Comparison of ENCODE assay signal across 8 cellular contexts in genomic region chr1:162799995-162800830, GRCh38. TPM values are rescaled to one million over a fixed set of nuclear protein-coding genes. Genes with fewer than 3 reads are reported as not detected.
DNase-seq lines count a peak whose midpoint lies in the region; ATAC-seq and TF ChIP-seq lines count a peak whose summit lies in the region.
"Not testable (repeated sequence)": the region's sequence is repeated elsewhere in the genome, so short reads cannot be mapped to it uniquely, and the experiment has no call there.

No MANE protein-coding gene starts in this region.

- peak; percentile 45 for DNase-seq in DMS153 (lab: John Stamatoyannopoulos, UW)
- DNase-seq in NCI-H1694 treated with DMSO at 0.1 percent for 48 hours (lab: John Stamatoyannopoulos, UW), result peak; percentile 62
- peak; percentile 90 for DNase-seq in PC-3
- DNase-seq in ascending aorta (ENCODE audit: low spot score in 2 of 2), result peak in 1 of 2 donors; percentile 86
- DNase-seq in fibroblast of the conjunctiva (ENCODE audit: low read depth), result peak; percentile 54
- peak; percentile 74 for DNase-seq in medulla oblongata (ENCODE audit: extremely low spot score)
- peak in 1 of 2 donors; percentile 70 for DNase-seq in suprapubic skin (ENCODE audit: low spot score in 2 of 2)

- H2AFZ ChIP-seq in PC-3 (ENCODE audit: low read length), result not testable (repeated sequence)

- not testable (repeated sequence) for H3K9me3 ChIP-seq in PC-3 (ENCODE audit: low read length); ascending aorta; suprapubic skin

- H3K79me2 ChIP-seq in PC-3 (ENCODE audit: low read length), result not testable (repeated sequence)

- intact Hi-C loops in PC-3 (cut with micrococcal nuclease) (loop anchor here (1.0 to 10.0 kb wide), 3 partner anchors 105 to 187 kb away; no protein-coding TSS in a partner anchor), ascending aorta (cut with DNase I) (loop anchor here (1.0 kb wide), 1 partner anchor 187 kb away; no protein-coding TSS in a partner anchor)

- not testable (repeated sequence) for H3K4me2 ChIP-seq in PC-3 (ENCODE audit: low read length)

- not testable (repeated sequence) for H3F3A ChIP-seq in PC-3 (ENCODE audit: low read length, unreplicated experiment)

- 53% methylated on average over 6 of the region's 6 CpGs for WGBS in suprapubic skin

- not testable (repeated sequence) for BruUV-seq in PC-3 (replicated peaks; lab: Mats Ljungman, UMichigan)

- TF ChIP-seq CTCF in PC-3 (conservative IDR thresholded peaks at IDR 0.05; ENCODE audit: low read depth, low read length) (peak; percentile 73), ascending aorta (IDR thresholded peaks at IDR 0.05) (peak; percentile 42 to 67 (median 62)), suprapubic skin (IDR thresholded peaks at IDR 0.05) (peak; percentile 37 to 55)

- CTCF ChIA-PET in PC-3 (lab: Charles Lee), result interaction anchor here (0.6 to 1.2 kb wide), 8 partner anchors 151 to 1312 kb away, joined by 3 to 26 read pairs (median 4); no protein-coding TSS in a partner anchor

- ATAC-seq in HG02678 (IDR thresholded peaks at IDR 0.05; ENCODE audit: unreplicated experiment), result peak; percentile 51
- ATAC-seq in PC-3, result peak; percentile 99

- H3K4me1 ChIP-seq in PC-3 (ENCODE audit: insufficient read depth, low read length); ascending aorta; suprapubic skin: not testable (repeated sequence)

- H3K9me2 ChIP-seq in PC-3 (replicated peaks; ENCODE audit: low read length), result not testable (repeated sequence)

- not testable (repeated sequence) for TF ChIP-seq POLR2A in suprapubic skin (IDR thresholded peaks at IDR 0.05)

- not testable (repeated sequence) for TF ChIP-seq EP300 in suprapubic skin (IDR thresholded peaks at IDR 0.05)

- H3K27ac ChIP-seq in PC-3 (ENCODE audit: low read length); ascending aorta; suprapubic skin: not testable (repeated sequence)

- not testable (repeated sequence) for H3K27me3 ChIP-seq in PC-3 (ENCODE audit: low read length); ascending aorta; suprapubic skin

- H3K36me3 ChIP-seq in PC-3 (ENCODE audit: low read depth, low read length), result not testable (repeated sequence)
- H3K36me3 ChIP-seq in ascending aorta (peaks cover 11 to 39% of the 10 kb centered on the region in 2 donors), suprapubic skin (peaks cover 42% of the 10 kb centered on the region)

- H3K9ac ChIP-seq in PC-3 (ENCODE audit: low read length), result not testable (repeated sequence)

- not testable (repeated sequence) for H3K4me3 ChIP-seq in PC-3 (ENCODE audit: low read length); ascending aorta; suprapubic skin

- POLR2A ChIA-PET in PC-3 (lab: Charles Lee; ENCODE audit: unreplicated experiment), result interaction anchor here (0.6 kb wide), 2 partner anchors 258 to 263 kb away, joined by 3 to 5 read pairs; no protein-coding TSS in a partner anchor

- not testable (repeated sequence) for H4K20me1 ChIP-seq in PC-3 (ENCODE audit: low read length)

RNA-seq across cellular contexts. Expression of gene HSD17B7, which starts 9.7 kb away (rescaled TPM):
- 21.5 and 28.4 TPM in 2 replicates for total RNA-seq in PC-3 (2014; rRNA removed)
- 6.6 TPM for total RNA-seq in ascending aorta
- total RNA-seq in suprapubic skin, result 10 to 100 TPM; 18.4 to 43.0 (median 20.3) TPM
